In the genomic region with DNA sequence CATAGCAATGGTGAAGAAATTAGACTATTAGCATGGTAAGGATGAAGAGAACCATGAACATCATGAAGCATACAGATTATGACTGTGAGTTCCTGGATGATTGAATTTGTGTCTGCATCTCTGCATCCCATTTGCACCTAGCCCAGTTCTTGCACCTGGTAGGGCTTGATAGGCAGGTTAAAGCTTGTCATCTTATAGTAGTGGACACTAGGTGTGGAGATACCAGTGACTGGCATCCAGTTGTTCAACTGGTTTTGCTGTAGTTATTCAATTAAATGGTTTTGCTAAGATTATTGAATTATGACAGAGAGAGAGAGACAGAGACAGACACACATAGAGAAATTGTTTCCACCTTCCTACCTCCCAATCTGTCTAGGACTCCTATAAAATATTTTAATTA, we compare ENCODE assay signal across 16 cellular contexts.
"Had no signal": no experiment of that assay in that cellular context is flagged by ENCODE, and none has a peak within 500 bp of the region (broad histone marks: within the 10 kb centered on the region; RNA-seq: fewer than 3 reads in every experiment).

No MANE protein-coding gene starts in this region.

- ATAC-seq: K562, Panc1, T-cell had no signal

- H3K4me3 ChIP-seq: K562 had no signal

- DNase-seq: Kasumi-1, MM.1S, NCI-H1092 treated with DMSO at 0.1 percent for 48 hours, NCI-H1436, NCI-H187, NCI-H2029, NCI-H2081 treated with DMSO at 0.1 percent for 48 hours, NCI-H226, NCI-H446 treated with DMSO at 0.1 percent for 48 hours, NCI-H774, SHP77 treated with DMSO at 0.1 percent for 48 hours, SK-N-SH, SW 1271, T-cell had no signal
